Comparison of ENCODE assay signal across 10 cellular contexts in genomic region chr10:14758994-14759664, GRCh38. TPM values are rescaled to one million over a fixed set of nuclear protein-coding genes. Genes with fewer than 3 reads are reported as not detected.
DNase-seq lines count a peak whose midpoint lies in the region; ATAC-seq and TF ChIP-seq lines count a peak whose summit lies in the region.
"Had no signal": no experiment of that assay in that cellular context is flagged by ENCODE, and none has a peak within 500 bp of the region (broad histone marks: within the 10 kb centered on the region; RNA-seq: fewer than 3 reads in every experiment).

No MANE protein-coding gene starts in this region.

- no peaks in the 10 kb centered on the region for H3K27me3 Mint-ChIP-seq in effector memory CD8-positive, alpha-beta T cell

- H3K79me2 ChIP-seq in OCI-LY1 (ENCODE audit: insufficient read depth, low read length), result no peaks in the 10 kb centered on the region

- H3K9me2 ChIP-seq in OCI-LY1 (ENCODE audit: low read depth, low read length), result no peaks in the 10 kb centered on the region

- H3K4me2 ChIP-seq in OCI-LY1 (ENCODE audit: low read length), result peak overlapping the region; percentile 39; the same call in 1 of the 2 replicates

- H3K27me3 ChIP-seq in A673 (replicated peaks; ENCODE audit: insufficient read depth, low read depth, low read length, poor library complexity) (peaks cover 6% of the 10 kb centered on the region), OCI-LY1 (ENCODE audit: insufficient read depth, low read length) (no peaks in the 10 kb centered on the region)

- no peaks in the 10 kb centered on the region for H3K36me3 ChIP-seq in A673 (ENCODE audit: insufficient read depth, low read length, poor library complexity, severe bottlenecking)
- H3K36me3 ChIP-seq in OCI-LY1 (ENCODE audit: insufficient read depth, low read length), result no peaks in the 10 kb centered on the region

- H3K4me1 ChIP-seq in A673 (ENCODE audit: insufficient read depth, low read length, poor library complexity, severe bottlenecking) (no peaks in the 10 kb centered on the region), OCI-LY1 (ENCODE audit: insufficient read depth, low read length, severe bottlenecking) (peaks cover 50% of the 10 kb centered on the region)

- peak; percentile 21 for ATAC-seq in effector memory CD8-positive, alpha-beta T cell (replicated peaks)
- no peak for ATAC-seq in GM18867 (IDR thresholded peaks at IDR 0.05; ENCODE audit: unreplicated experiment)
- no peak for ATAC-seq in GM18511 (IDR thresholded peaks at IDR 0.05; ENCODE audit: unreplicated experiment)

- no peaks in the 10 kb centered on the region for H3K9me3 Mint-ChIP-seq in effector memory CD8-positive, alpha-beta T cell
- H3K9me3 Mint-ChIP-seq: activated naive CD8-positive, alpha-beta T cell treated with anti-CD3 and anti-CD28 coated beads, Interleukin-2, amount 10 ng/mL, durations not matched to agents 7 days and 5 days had no signal

- no peak overlapping the region for H2AFZ ChIP-seq in OCI-LY1 (ENCODE audit: low read length)

- CTCF ChIA-PET in A673 (lab: Charles Lee), result no interaction called here

- no peaks in the 10 kb centered on the region for H4K20me1 ChIP-seq in OCI-LY1 (ENCODE audit: insufficient read depth, low read length)

- no peak overlapping the region for H3K9ac ChIP-seq in OCI-LY1 (ENCODE audit: low read length)

- TF ChIP-seq CTCF in A673 (conservative IDR thresholded peaks at IDR 0.05; ENCODE audit: low read depth, low read length) (peak; percentile 38), OCI-LY1 (IDR thresholded peaks at IDR 0.05; ENCODE audit: low read length) (peak; percentile 80)

- H3K4me1 Mint-ChIP-seq in effector memory CD8-positive, alpha-beta T cell (ENCODE audit: low read depth in 2 of 2), result peaks cover 6 to 9% of the 10 kb centered on the region in 2 donors

- H3K4me3 ChIP-seq in A673 (ENCODE audit: low read depth, low read length, poor library complexity, severe bottlenecking) (no peak overlapping the region), OCI-LY1 (ENCODE audit: low read depth, low read length, poor library complexity, severe bottlenecking) (no peak overlapping the region)

- H3K9me3 ChIP-seq in A673 (ENCODE audit: low read depth, low read length, poor library complexity, severe bottlenecking), result no peaks in the 10 kb centered on the region
- H3K9me3 ChIP-seq in OCI-LY1 (ENCODE audit: low read length), result no peaks in the 10 kb centered on the region

- H3K27ac ChIP-seq in A673 (ENCODE audit: low read depth, low read length, poor library complexity, severe bottlenecking) (no peak overlapping the region), OCI-LY1 (ENCODE audit: low read depth, low read length, poor library complexity, severe bottlenecking) (peak overlapping the region; percentile 27)

- peaks cover 3% of the 10 kb centered on the region for H3K36me3 Mint-ChIP-seq in effector memory CD8-positive, alpha-beta T cell (ENCODE audit: insufficient read depth)
- H3K36me3 Mint-ChIP-seq: activated naive CD8-positive, alpha-beta T cell treated with anti-CD3 and anti-CD28 coated beads, Interleukin-2, amount 10 ng/mL, durations not matched to agents 7 days and 5 days had no signal

- no peak overlapping the region for H3K27ac Mint-ChIP-seq in effector memory CD8-positive, alpha-beta T cell
- H3K27ac Mint-ChIP-seq: activated naive CD8-positive, alpha-beta T cell treated with anti-CD3 and anti-CD28 coated beads, Interleukin-2, amount 10 ng/mL, durations not matched to agents 7 days and 5 days had no signal

- DNase-seq in A673 (ENCODE audit: low spot score), result peak; percentile 33
- DNase-seq in D341Med (ENCODE audit: low spot score), result peak; percentile 47
- no peak for DNase-seq in effector memory CD8-positive, alpha-beta T cell
- DNase-seq in NCI-H2227 treated with DMSO at 0.1 percent for 48 hours (lab: John Stamatoyannopoulos, UW), result no peak
- DNase-seq in germinal center (ENCODE audit: low spot score), result no peak
- DNase-seq: activated naive CD8-positive, alpha-beta T cell treated with anti-CD3 and anti-CD28 coated beads, Interleukin-2, amount 10 ng/mL, durations not matched to agents 7 days and 5 days; effector CD8-positive, alpha-beta T cell had no signal

- POLR2A ChIA-PET in A673 (lab: Charles Lee; ENCODE audit: low non-redundant PET), result no interaction called here

- intact Hi-C loops in A673 (cut with micrococcal nuclease; ENCODE audit: unreplicated experiment), result no loop called here

- no peaks in the 10 kb centered on the region for H3F3A ChIP-seq in OCI-LY1 (ENCODE audit: insufficient read depth, low read length)

- BruUV-seq in A673 (replicated peaks; lab: Mats Ljungman, UMichigan), result no TSS peak

- no peak overlapping the region for H3K4me3 Mint-ChIP-seq in effector memory CD8-positive, alpha-beta T cell
- H3K4me3 Mint-ChIP-seq: activated naive CD8-positive, alpha-beta T cell treated with anti-CD3 and anti-CD28 coated beads, Interleukin-2, amount 10 ng/mL, durations not matched to agents 7 days and 5 days had no signal

RNA-seq across cellular contexts. Expression of gene FAM107B, which starts 15.6 kb away (rescaled TPM):
- 61.6 and 66.1 TPM in 2 replicates for total RNA-seq in A673 (2021)

Comparison
In these comparisons a context has a peak if more than half of its experiments do, and no peak if none do; other contexts are left out.
1. DNase-seq: peak in A673 (single experiment) and D341Med (single experiment); none in effector memory CD8-positive, alpha-beta T cell (0 of 3), NCI-H2227 treated with DMSO at 0.1 percent for 48 hours (single experiment) and germinal center (single experiment).